Comparison of ENCODE assay signal across 1 cellular context in the genomic region with DNA sequence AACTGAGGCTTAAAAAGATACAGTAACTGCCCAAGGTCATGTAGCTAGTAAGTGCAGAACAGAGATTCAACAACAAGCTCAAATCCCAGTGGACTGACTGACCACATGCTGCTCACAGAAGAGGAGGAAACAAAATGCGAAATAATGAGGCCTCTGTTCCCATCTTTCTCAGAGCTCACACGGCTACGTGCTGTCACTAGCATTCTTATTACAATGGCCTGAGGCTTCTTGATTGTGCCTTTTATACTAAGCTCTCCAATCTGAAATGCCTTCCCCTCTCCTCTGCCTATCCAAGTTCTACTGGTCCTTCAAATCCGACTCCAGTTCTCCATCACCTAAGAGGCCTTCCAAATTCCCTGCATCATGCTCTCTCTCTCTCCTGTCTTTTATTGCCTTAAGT.
TF ChIP-seq lines count a peak whose summit lies in the region.

No MANE protein-coding gene starts in this region.

TF ChIP-seq in GM23338, 12 proteins besides CTCF, POLR2A, EP300 and RAD21:
- TF ChIP-seq, protein P1, sequence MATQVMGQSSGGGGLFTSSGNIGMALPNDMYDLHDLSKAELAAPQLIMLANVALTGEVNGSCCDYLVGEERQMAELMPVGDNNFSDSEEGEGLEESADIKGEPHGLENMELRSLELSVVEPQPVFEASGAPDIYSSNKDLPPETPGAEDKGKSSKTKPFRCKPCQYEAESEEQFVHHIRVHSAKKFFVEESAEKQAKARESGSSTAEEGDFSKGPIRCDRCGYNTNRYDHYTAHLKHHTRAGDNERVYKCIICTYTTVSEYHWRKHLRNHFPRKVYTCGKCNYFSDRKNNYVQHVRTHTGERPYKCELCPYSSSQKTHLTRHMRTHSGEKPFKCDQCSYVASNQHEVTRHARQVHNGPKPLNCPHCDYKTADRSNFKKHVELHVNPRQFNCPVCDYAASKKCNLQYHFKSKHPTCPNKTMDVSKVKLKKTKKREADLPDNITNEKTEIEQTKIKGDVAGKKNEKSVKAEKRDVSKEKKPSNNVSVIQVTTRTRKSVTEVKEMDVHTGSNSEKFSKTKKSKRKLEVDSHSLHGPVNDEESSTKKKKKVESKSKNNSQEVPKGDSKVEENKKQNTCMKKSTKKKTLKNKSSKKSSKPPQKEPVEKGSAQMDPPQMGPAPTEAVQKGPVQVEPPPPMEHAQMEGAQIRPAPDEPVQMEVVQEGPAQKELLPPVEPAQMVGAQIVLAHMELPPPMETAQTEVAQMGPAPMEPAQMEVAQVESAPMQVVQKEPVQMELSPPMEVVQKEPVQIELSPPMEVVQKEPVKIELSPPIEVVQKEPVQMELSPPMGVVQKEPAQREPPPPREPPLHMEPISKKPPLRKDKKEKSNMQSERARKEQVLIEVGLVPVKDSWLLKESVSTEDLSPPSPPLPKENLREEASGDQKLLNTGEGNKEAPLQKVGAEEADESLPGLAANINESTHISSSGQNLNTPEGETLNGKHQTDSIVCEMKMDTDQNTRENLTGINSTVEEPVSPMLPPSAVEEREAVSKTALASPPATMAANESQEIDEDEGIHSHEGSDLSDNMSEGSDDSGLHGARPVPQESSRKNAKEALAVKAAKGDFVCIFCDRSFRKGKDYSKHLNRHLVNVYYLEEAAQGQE (IDR thresholded peaks at IDR 0.05; ENCODE audit: unreplicated experiment): no peak
- no peak for TF ChIP-seq POLR2AphosphoS5 (IDR thresholded peaks at IDR 0.05; ENCODE audit: low read depth)
- TF ChIP-seq CREB1 (CRISPR knock-in tag; IDR thresholded peaks at IDR 0.05; ENCODE audit: low read depth): no peak
- no peak for TF ChIP-seq STAT1 (IDR thresholded peaks at IDR 0.05; ENCODE audit: unreplicated experiment)
- TF ChIP-seq JUNB (IDR thresholded peaks at IDR 0.05; ENCODE audit: unreplicated experiment): no peak
- no peak for TF ChIP-seq ZNF331 (CRISPR knock-in tag; IDR thresholded peaks at IDR 0.05; ENCODE audit: low read depth)
- TF ChIP-seq, protein P2, sequence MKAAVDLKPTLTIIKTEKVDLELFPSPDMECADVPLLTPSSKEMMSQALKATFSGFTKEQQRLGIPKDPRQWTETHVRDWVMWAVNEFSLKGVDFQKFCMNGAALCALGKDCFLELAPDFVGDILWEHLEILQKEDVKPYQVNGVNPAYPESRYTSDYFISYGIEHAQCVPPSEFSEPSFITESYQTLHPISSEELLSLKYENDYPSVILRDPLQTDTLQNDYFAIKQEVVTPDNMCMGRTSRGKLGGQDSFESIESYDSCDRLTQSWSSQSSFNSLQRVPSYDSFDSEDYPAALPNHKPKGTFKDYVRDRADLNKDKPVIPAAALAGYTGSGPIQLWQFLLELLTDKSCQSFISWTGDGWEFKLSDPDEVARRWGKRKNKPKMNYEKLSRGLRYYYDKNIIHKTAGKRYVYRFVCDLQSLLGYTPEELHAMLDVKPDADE (IDR thresholded peaks at IDR 0.05): no peak
- no peak for TF ChIP-seq EZH2phosphoT487 (IDR thresholded peaks at IDR 0.05; ENCODE audit: unreplicated experiment)
- no peak for TF ChIP-seq ZNF114 (CRISPR knock-in tag; IDR thresholded peaks at IDR 0.05)
- TF ChIP-seq, protein P3, sequence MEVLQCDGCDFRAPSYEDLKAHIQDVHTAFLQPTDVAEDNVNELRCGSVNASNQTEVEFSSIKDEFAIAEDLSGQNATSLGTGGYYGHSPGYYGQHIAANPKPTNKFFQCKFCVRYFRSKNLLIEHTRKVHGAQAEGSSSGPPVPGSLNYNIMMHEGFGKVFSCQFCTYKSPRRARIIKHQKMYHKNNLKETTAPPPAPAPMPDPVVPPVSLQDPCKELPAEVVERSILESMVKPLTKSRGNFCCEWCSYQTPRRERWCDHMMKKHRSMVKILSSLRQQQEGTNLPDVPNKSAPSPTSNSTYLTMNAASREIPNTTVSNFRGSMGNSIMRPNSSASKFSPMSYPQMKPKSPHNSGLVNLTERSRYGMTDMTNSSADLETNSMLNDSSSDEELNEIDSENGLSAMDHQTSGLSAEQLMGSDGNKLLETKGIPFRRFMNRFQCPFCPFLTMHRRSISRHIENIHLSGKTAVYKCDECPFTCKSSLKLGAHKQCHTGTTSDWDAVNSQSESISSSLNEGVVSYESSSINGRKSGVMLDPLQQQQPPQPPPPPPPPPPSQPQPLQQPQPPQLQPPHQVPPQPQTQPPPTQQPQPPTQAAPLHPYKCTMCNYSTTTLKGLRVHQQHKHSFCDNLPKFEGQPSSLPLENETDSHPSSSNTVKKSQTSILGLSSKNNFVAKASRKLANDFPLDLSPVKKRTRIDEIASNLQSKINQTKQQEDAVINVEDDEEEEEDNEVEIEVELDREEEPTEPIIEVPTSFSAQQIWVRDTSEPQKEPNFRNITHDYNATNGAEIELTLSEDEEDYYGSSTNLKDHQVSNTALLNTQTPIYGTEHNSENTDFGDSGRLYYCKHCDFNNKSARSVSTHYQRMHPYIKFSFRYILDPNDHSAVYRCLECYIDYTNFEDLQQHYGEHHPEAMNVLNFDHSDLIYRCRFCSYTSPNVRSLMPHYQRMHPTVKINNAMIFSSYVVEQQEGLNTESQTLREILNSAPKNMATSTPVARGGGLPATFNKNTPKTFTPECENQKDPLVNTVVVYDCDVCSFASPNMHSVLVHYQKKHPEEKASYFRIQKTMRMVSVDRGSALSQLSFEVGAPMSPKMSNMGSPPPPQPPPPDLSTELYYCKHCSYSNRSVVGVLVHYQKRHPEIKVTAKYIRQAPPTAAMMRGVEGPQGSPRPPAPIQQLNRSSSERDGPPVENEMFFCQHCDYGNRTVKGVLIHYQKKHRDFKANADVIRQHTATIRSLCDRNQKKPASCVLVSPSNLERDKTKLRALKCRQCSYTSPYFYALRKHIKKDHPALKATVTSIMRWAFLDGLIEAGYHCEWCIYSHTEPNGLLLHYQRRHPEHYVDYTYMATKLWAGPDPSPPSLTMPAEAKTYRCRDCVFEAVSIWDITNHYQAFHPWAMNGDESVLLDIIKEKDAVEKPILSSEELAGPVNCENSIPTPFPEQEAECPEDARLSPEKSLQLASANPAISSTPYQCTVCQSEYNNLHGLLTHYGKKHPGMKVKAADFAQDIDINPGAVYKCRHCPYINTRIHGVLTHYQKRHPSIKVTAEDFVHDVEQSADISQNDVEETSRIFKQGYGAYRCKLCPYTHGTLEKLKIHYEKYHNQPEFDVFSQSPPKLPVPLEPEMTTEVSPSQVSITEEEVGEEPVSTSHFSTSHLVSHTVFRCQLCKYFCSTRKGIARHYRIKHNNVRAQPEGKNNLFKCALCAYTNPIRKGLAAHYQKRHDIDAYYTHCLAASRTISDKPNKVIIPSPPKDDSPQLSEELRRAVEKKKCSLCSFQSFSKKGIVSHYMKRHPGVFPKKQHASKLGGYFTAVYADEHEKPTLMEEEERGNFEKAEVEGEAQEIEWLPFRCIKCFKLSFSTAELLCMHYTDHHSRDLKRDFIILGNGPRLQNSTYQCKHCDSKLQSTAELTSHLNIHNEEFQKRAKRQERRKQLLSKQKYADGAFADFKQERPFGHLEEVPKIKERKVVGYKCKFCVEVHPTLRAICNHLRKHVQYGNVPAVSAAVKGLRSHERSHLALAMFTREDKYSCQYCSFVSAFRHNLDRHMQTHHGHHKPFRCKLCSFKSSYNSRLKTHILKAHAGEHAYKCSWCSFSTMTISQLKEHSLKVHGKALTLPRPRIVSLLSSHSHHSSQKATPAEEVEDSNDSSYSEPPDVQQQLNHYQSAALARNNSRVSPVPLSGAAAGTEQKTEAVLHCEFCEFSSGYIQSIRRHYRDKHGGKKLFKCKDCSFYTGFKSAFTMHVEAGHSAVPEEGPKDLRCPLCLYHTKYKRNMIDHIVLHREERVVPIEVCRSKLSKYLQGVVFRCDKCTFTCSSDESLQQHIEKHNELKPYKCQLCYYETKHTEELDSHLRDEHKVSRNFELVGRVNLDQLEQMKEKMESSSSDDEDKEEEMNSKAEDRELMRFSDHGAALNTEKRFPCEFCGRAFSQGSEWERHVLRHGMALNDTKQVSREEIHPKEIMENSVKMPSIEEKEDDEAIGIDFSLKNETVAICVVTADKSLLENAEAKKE (CRISPR knock-in tag; IDR thresholded peaks at IDR 0.05): no peak
- no peak for TF ChIP-seq EZH2 (IDR thresholded peaks at IDR 0.05; ENCODE audit: low read depth, unreplicated experiment)
- TF ChIP-seq NANOG (IDR thresholded peaks at IDR 0.05; ENCODE audit: borderline replicate concordance): no peak
TF ChIP-seq in GM23338: peak in this region for 0.
